In genomic region chr4:48370260-48371134, GRCh38 we compare ENCODE assay signal across 13 cellular contexts. TPM values are rescaled to one million over a fixed set of nuclear protein-coding genes. Genes with fewer than 3 reads are reported as not detected.
DNase-seq lines count a peak whose midpoint lies in the region; ATAC-seq and TF ChIP-seq lines count a peak whose summit lies in the region.
"Had no signal": no experiment of that assay in that cellular context is flagged by ENCODE, and none has a peak within 500 bp of the region (broad histone marks: within the 10 kb centered on the region; RNA-seq: fewer than 3 reads in every experiment).

No MANE protein-coding gene starts in this region.

- intact Hi-C loops in PC-9 (cut with micrococcal nuclease; ENCODE audit: unreplicated experiment) = no loop called here
- intact Hi-C loops in spleen (cut with DNase I; ENCODE audit: low total_unique reads) = no loop called here

- H3K27me3 Mint-ChIP-seq in neural crest cell (ENCODE audit: low read depth) = no peaks in the 10 kb centered on the region

- DNase-seq in NCI-H748 (lab: John Stamatoyannopoulos, UW; ENCODE audit: unreplicated experiment) = peak; percentile 24
- DNase-seq in NCI-H748 treated with DMSO at 0.1 percent for 48 hours (lab: John Stamatoyannopoulos, UW) = no peak
- no peak for DNase-seq in PC-9
- DNase-seq in neural crest cell (ENCODE audit: low read depth, low spot score) = no peak
- DNase-seq in putamen (ENCODE audit: low spot score) = no peak
- DNase-seq in spleen = no peak
- no peak for DNase-seq in coronary artery (ENCODE audit: low spot score)
- DNase-seq: activated CD8-positive, alpha-beta memory T cell treated with anti-CD3 and anti-CD28 coated beads, Interleukin-2, amount 50 U/mL, for 48 hours; anterior cingulate cortex; effector memory CD4-positive, alpha-beta T cell; head of caudate nucleus; NCI-H1694 had no signal

- no peak overlapping the region for H3K27ac ChIP-seq in PC-9
- peak overlapping the region in 2 of 8 donors; percentile 22 to 24 for H3K27ac ChIP-seq in spleen
- H3K27ac ChIP-seq in coronary artery = no peak overlapping the region

- TF ChIP-seq CTCF in PC-9 (conservative IDR thresholded peaks at IDR 0.05) (no peak), neural crest cell (conservative IDR thresholded peaks at IDR 0.05) (no peak), spleen (IDR thresholded peaks at IDR 0.05 in 8 of 11, conservative IDR thresholded peaks at IDR 0.05 in 3 of 11) (no peak), coronary artery (IDR thresholded peaks at IDR 0.05) (no peak)

- H3K4me1 ChIP-seq in PC-9 (replicated peaks; ENCODE audit: insufficient read depth) (peaks cover 13% of the 10 kb centered on the region), spleen (peaks cover 8 to 64% (median 29%) of the 10 kb centered on the region in 6 donors)

- no peak overlapping the region for H3K4me2 ChIP-seq in PC-9

- CTCF ChIA-PET in PC-9 (lab: Charles Lee) = interaction anchor here (0.9 kb wide), 1 partner anchor 1065 kb away, joined by 4 read pairs; no protein-coding TSS in a partner anchor

- no peak for TF ChIP-seq POLR2A in spleen (IDR thresholded peaks at IDR 0.05)

- no peaks in the 10 kb centered on the region for H4K20me1 ChIP-seq in PC-9 (ENCODE audit: insufficient read depth)

- peaks cover 12% of the 10 kb centered on the region; the same call in 1 of the 2 replicates for H3F3A ChIP-seq in PC-9 (ENCODE audit: insufficient read depth, low read depth)

- no peak overlapping the region for H2AFZ ChIP-seq in PC-9

- BruUV-seq in PC-9 (replicated peaks; lab: Mats Ljungman, UMichigan) = TSS peak; percentile 24

- peaks cover 47% of the 10 kb centered on the region for H3K79me2 ChIP-seq in PC-9 (ENCODE audit: low read depth)

- H3K27ac Mint-ChIP-seq in neural crest cell (ENCODE audit: unreplicated experiment) = peak overlapping the region; percentile 64

- H3K27me3 ChIP-seq in PC-9 (ENCODE audit: insufficient read depth, low read depth) = no peaks in the 10 kb centered on the region
- H3K27me3 ChIP-seq in spleen (replicated peaks in 1 of 7) = no peaks in the 10 kb centered on the region

- WGBS in spleen, 5 donors = 54 to 69% (median 63%) methylated on average over 1 of the region's 1 CpG

- ATAC-seq in HG03354 (IDR thresholded peaks at IDR 0.05; ENCODE audit: poor library complexity, severe bottlenecking, unreplicated experiment) = peak; percentile 65

- no peak overlapping the region for H3K4me3 Mint-ChIP-seq in neural crest cell

- H3K4me1 Mint-ChIP-seq in neural crest cell = peaks cover 14% of the 10 kb centered on the region

- H3K4me3 ChIP-seq in PC-9 (no peak overlapping the region), spleen (no peak overlapping the region), coronary artery (no peak overlapping the region)

- POLR2A ChIA-PET in PC-9 (lab: Charles Lee; ENCODE audit: unreplicated experiment) = no interaction called here

- H3K9me2 ChIP-seq in PC-9 (ENCODE audit: insufficient read depth) = no peaks in the 10 kb centered on the region

- H3K36me3 ChIP-seq in PC-9 (ENCODE audit: low read depth) (no peaks in the 10 kb centered on the region), spleen (peaks cover 0 to 14% (median 0%) of the 10 kb centered on the region in 6 donors)

- H3K36me3 Mint-ChIP-seq in neural crest cell (ENCODE audit: low read depth) = peaks cover 6% of the 10 kb centered on the region

- no peaks in the 10 kb centered on the region for H3K9me3 Mint-ChIP-seq in neural crest cell

- H3K9me3 ChIP-seq in PC-9 (ENCODE audit: insufficient read depth, low read depth) (no peaks in the 10 kb centered on the region), spleen (no peaks in the 10 kb centered on the region)

RNA-seq across cellular contexts. Expression of gene SLAIN2, which starts 29.2 kb away (rescaled TPM):
- total RNA-seq in PC-9 (2021) (31.5 and 70.4 TPM in 2 replicates), neural crest cell (47.6 and 49.4 TPM in 2 replicates), spleen (10 to 100 TPM; 42.8 to 69.1 (median 48.5) TPM)
- 1 to 10 TPM; 6.6 to 8.5 (median 7.8) TPM for polyA plus RNA-seq in spleen
